Comparison of ENCODE assay signal across 23 cellular contexts in the genomic region with DNA sequence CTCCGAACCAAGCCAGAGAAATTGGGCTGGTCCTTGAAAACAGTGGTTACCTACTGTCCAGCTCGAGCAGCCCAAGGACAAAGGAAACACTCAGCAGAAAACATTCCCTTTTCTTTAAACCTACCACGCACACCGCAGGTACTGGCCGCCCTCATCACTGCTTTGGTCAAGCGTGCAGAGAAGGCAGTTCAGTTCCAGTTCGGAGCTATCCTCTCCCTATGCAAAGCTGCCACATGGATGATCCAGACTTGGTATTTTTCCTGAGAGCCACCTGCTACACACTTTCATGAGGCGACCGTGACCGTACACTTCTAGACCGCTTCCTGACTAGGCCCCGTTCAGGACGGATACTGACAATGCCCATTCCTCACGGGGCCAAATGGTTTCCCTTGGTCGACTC.
"Had no signal": no experiment of that assay in that cellular context is flagged by ENCODE, and none has a peak within 500 bp of the region (broad histone marks: within the 10 kb centered on the region; RNA-seq: fewer than 3 reads in every experiment).

No MANE protein-coding gene starts in this region.

- H3K9me3 Mint-ChIP-seq: activated CD4-positive, alpha-beta memory T cell treated with anti-CD3 and anti-CD28 coated beads, Interleukin-2, amount 10 ng/mL, durations not matched to agents 7 days and 5 days; activated naive CD4-positive, alpha-beta T cell treated with anti-CD3 and anti-CD28 coated beads, Interleukin-2, amount 10 ng/mL, durations not matched to agents 7 days and 5 days; activated naive CD8-positive, alpha-beta T cell treated with anti-CD3 and anti-CD28 coated beads for 36 hours; activated T-helper 17 cell treated with anti-CD3 and anti-CD28 coated beads, Interleukin-2, amount 50 U/mL, for 72 hours had no signal

- H3K4me3 ChIP-seq: Peyer's patch had no signal

- H3K27ac Mint-ChIP-seq: activated CD4-positive, alpha-beta memory T cell treated with anti-CD3 and anti-CD28 coated beads, Interleukin-2, amount 10 ng/mL, durations not matched to agents 7 days and 5 days; activated CD4-positive, alpha-beta T cell treated with anti-CD3 and anti-CD28 coated beads for 36 hours; activated naive CD4-positive, alpha-beta T cell treated with anti-CD3 and anti-CD28 coated beads, Interleukin-2, amount 10 ng/mL, durations not matched to agents 7 days and 5 days; activated naive CD8-positive, alpha-beta T cell treated with anti-CD3 and anti-CD28 coated beads for 36 hours; activated T-helper 17 cell treated with anti-CD3 and anti-CD28 coated beads, Interleukin-2, amount 50 U/mL, for 72 hours had no signal

- DNase-seq: activated CD4-positive, alpha-beta memory T cell treated with anti-CD3 and anti-CD28 coated beads, Interleukin-2, amount 10 ng/mL, durations not matched to agents 7 days and 5 days; activated CD4-positive, alpha-beta T cell treated with anti-CD3 and anti-CD28 coated beads for 36 hours; activated CD4-positive, alpha-beta T cell treated with anti-CD3 and anti-CD28 coated beads, Interleukin-2, amount 50 U/mL, for 1 hour; activated gamma-delta T cell; activated naive CD4-positive, alpha-beta T cell treated with anti-CD3 and anti-CD28 coated beads, Interleukin-2, amount 10 ng/mL, durations not matched to agents 7 days and 5 days; activated naive CD8-positive, alpha-beta T cell treated with anti-CD3 and anti-CD28 coated beads for 36 hours; activated T-cell treated with anti-CD3 and anti-CD28 coated beads for 4 hours; activated T-cell treated with anti-CD3 and anti-CD28 coated beads, Interleukin-2, amount 50 U/mL, for 48 hours; brain microvascular endothelial cell; cerebellar nuclear complex; Karpas-422; NCI-H1105 treated with DMSO at 0.1 percent for 48 hours; NCI-H1436 treated with DMSO at 0.1 percent for 48 hours; NCI-H187; NCI-H2081; NCI-H510A treated with DMSO at 0.1 percent for 48 hours; NCI-H69; NK-92 treated with Interleukin-12 subunit alpha and Interleukin-12 subunit beta, amount 100 ng/mL, for 24 hours; Peyer's patch; SHP77 treated with DMSO at 0.1 percent for 48 hours; T-helper 1 cell had no signal

- H3K9me3 ChIP-seq: Peyer's patch had no signal

- H3K27me3 ChIP-seq: brain microvascular endothelial cell, Peyer's patch had no signal

- H3K4me3 Mint-ChIP-seq: activated CD4-positive, alpha-beta memory T cell treated with anti-CD3 and anti-CD28 coated beads, Interleukin-2, amount 10 ng/mL, durations not matched to agents 7 days and 5 days; activated CD4-positive, alpha-beta T cell treated with anti-CD3 and anti-CD28 coated beads for 36 hours; activated naive CD4-positive, alpha-beta T cell treated with anti-CD3 and anti-CD28 coated beads, Interleukin-2, amount 10 ng/mL, durations not matched to agents 7 days and 5 days; activated naive CD8-positive, alpha-beta T cell treated with anti-CD3 and anti-CD28 coated beads for 36 hours; activated T-helper 17 cell treated with anti-CD3 and anti-CD28 coated beads, Interleukin-2, amount 50 U/mL, for 72 hours had no signal

- H3K4me1 Mint-ChIP-seq: activated T-helper 17 cell treated with anti-CD3 and anti-CD28 coated beads, Interleukin-2, amount 50 U/mL, for 72 hours had no signal

- H3K27ac ChIP-seq: brain microvascular endothelial cell, Peyer's patch, VCaP had no signal

- ATAC-seq: activated CD4-positive, alpha-beta T cell treated with anti-CD3 and anti-CD28 coated beads for 36 hours; activated T-helper 17 cell treated with anti-CD3 and anti-CD28 coated beads, Interleukin-2, amount 50 U/mL, for 72 hours had no signal

- H3K27me3 Mint-ChIP-seq: activated CD4-positive, alpha-beta memory T cell treated with anti-CD3 and anti-CD28 coated beads, Interleukin-2, amount 10 ng/mL, durations not matched to agents 7 days and 5 days; activated CD4-positive, alpha-beta T cell treated with anti-CD3 and anti-CD28 coated beads for 36 hours; activated naive CD4-positive, alpha-beta T cell treated with anti-CD3 and anti-CD28 coated beads, Interleukin-2, amount 10 ng/mL, durations not matched to agents 7 days and 5 days; activated naive CD8-positive, alpha-beta T cell treated with anti-CD3 and anti-CD28 coated beads for 36 hours; activated T-helper 17 cell treated with anti-CD3 and anti-CD28 coated beads, Interleukin-2, amount 50 U/mL, for 72 hours had no signal
